8 cellular contexts compared by ENCODE assay signal in the genomic region with DNA sequence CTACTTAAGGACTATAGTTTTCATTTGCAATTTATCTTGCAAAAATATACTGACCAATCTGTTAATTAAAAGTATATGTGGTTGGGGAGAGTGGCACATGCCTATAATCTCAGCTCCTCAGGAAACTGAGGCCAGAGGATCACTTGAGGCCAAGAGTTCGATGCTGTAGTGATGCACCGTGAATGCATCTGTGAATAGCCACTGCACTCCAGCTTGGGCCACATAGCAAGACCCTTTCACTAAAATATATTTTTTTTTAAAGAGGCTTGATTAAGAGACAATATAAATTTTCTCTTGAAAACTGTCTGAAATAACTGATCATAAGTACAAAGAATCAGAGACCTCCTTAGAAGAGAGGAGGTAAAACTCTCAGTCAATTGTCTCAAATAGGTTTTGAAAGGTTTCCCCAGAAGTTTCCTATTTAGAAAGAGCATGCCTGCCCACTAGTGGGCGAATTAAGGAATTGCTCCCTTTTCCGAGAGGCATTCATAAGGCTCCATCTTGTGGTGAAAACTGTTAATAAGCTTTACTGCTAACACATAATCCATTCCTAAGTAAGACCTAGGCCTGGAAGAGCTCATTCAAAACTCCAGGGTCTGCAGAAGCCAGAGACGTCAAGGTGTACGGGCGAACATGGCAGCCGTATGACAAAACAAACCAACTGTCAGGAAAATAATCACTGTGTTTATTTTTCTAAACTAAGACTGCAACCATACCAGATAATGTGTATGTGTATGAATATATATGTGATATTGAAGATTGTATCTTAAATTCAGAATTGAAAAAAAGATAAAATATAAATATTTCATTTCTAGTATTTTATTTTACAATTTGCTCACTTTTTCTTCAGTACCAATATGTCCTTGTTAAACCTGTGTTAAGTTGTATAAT. TPM values are rescaled to one million over a fixed set of nuclear protein-coding genes. Genes with fewer than 3 reads are reported as not detected.
DNase-seq lines count a peak whose midpoint lies in the region; ATAC-seq and TF ChIP-seq lines count a peak whose summit lies in the region.

No MANE protein-coding gene starts in this region.

- peak; percentile 66 for DNase-seq in AG09319 (ENCODE audit: extremely low read depth, low read depth)
- peak; percentile 85 for DNase-seq in NCI-H2081 (lab: John Stamatoyannopoulos, UW)
- peak; percentile 46 for DNase-seq in T-helper 9 cell
- peak; percentile 67 to 74 (median 68) for DNase-seq in immature natural killer cell
- peak; percentile 13 to 25 for DNase-seq in stimulated activated CD4-positive, alpha-beta T cell treated with anti-CD3 and anti-CD28 coated beads, Interleukin-1b, Interleukin-23, amount 100 ng/mL, for 1 hour (ENCODE audit: low read depth in 2 of 2)

- H3K9me3 Mint-ChIP-seq in brain (peaks cover 0 to 6% (median 0%) of the 10 kb centered on the region in 5 experiments), immature natural killer cell (no peaks in the 10 kb centered on the region)

- ATAC-seq in GM18867 (IDR thresholded peaks at IDR 0.05; ENCODE audit: unreplicated experiment) (peak; percentile 95), HG03064 (IDR thresholded peaks at IDR 0.05; ENCODE audit: low read depth, unreplicated experiment) (peak; percentile 84)

- H3K27ac Mint-ChIP-seq in brain (no peak overlapping the region), immature natural killer cell (no peak overlapping the region)

- TF ChIP-seq CTCF in AG09319 (IDR thresholded peaks at IDR 0.05; ENCODE audit: low read depth, low read length): no peak; the same call in none of the 2 replicates
- peak; percentile 100 for TF ChIP-seq CTCF in brain (conservative IDR thresholded peaks at IDR 0.05)

- H3K27me3 Mint-ChIP-seq in brain: peaks cover 9% of the 10 kb centered on the region
- H3K27me3 Mint-ChIP-seq in immature natural killer cell (ENCODE audit: low read depth in 3 of 3): peaks cover 0 to 2% (median 0%) of the 10 kb centered on the region in 3 donors

- H3K36me3 Mint-ChIP-seq in brain (no peaks in the 10 kb centered on the region), immature natural killer cell (no peaks in the 10 kb centered on the region)

- H3K4me3 Mint-ChIP-seq in brain (no peak overlapping the region), immature natural killer cell (no peak overlapping the region)

- H3K4me1 Mint-ChIP-seq in brain (no peaks in the 10 kb centered on the region), immature natural killer cell (no peaks in the 10 kb centered on the region)

RNA-seq across cellular contexts. Expression of a gene that starts 6.8 kb away (rescaled TPM):
- not detected for polyA plus RNA-seq in brain (ENCODE audit: insufficient read depth, low read depth, low replicate concordance)
- not detected for polyA plus RNA-seq in immature natural killer cell

RNA-seq across cellular contexts. Expression of a gene that starts 31.8 kb away (rescaled TPM):
- polyA plus RNA-seq in brain (ENCODE audit: insufficient read depth, low read depth, low replicate concordance) (not detected), immature natural killer cell (not detected)

RNA-seq across cellular contexts. Expression of a gene that starts 48.2 kb away (rescaled TPM):
- polyA plus RNA-seq in brain (ENCODE audit: insufficient read depth, low read depth, low replicate concordance) (82.8 TPM), immature natural killer cell (100 to 1,000 TPM; 238 to 266 (median 252) TPM)

Comparison
In these comparisons a context has a peak if more than half of its experiments do, and no peak if none do; other contexts are left out.
1. Peak in every context shown above with its lines: DNase-seq and ATAC-seq.
2. DNase-seq: peak in every context shown above with its lines; median percentile 85 in NCI-H2081; 68 in immature natural killer cell; 66 in AG09319; 46 in T-helper 9 cell; 19 in stimulated activated CD4-positive, alpha-beta T cell treated with anti-CD3 and anti-CD28 coated beads, Interleukin-1b, Interleukin-23, amount 100 ng/mL, for 1 hour.